In the genomic region with DNA sequence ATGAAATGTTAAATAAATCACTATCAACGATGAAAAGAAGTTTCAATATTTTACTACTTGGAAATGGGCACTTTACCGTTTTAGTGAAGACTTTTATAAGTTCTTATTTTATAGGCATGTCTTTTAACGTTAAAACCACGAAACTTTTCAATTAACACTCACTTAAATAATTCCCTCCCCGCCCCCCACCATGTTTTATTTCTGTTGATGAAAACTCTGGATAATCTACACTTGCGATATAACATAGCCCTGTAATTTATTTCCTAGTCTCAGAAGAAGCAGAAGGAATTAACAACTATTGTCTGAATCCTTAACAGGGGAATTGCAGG, we compare ENCODE assay signal across 10 cellular contexts. TPM values are rescaled to one million over a fixed set of nuclear protein-coding genes. Genes with fewer than 3 reads are reported as not detected.
DNase-seq lines count a peak whose midpoint lies in the region; ATAC-seq and TF ChIP-seq lines count a peak whose summit lies in the region.
"Had no signal": no experiment of that assay in that cellular context is flagged by ENCODE, and none has a peak within 500 bp of the region (broad histone marks: within the 10 kb centered on the region; RNA-seq: fewer than 3 reads in every experiment).

No MANE protein-coding gene starts in this region.

- H3K27ac Mint-ChIP-seq in activated naive CD4-positive, alpha-beta T cell treated with anti-CD3 and anti-CD28 coated beads, Interleukin-2, amount 10 ng/mL, durations not matched to agents 7 days and 5 days: no peak overlapping the region
- peak overlapping the region; percentile 91 for H3K27ac Mint-ChIP-seq in mesothelial cell of epicardium
- H3K27ac Mint-ChIP-seq: activated CD4-positive, alpha-beta T cell treated with anti-CD3 and anti-CD28 coated beads, Interleukin-2, amount 10 ng/mL, durations not matched to agents 24 days and 14 days had no signal

- peak overlapping the region in 1 of 2 donors; percentile 66 for H3K27ac ChIP-seq in tibial artery

- H3K36me3 Mint-ChIP-seq in activated naive CD4-positive, alpha-beta T cell treated with anti-CD3 and anti-CD28 coated beads, Interleukin-2, amount 10 ng/mL, durations not matched to agents 7 days and 5 days: peaks cover 19% of the 10 kb centered on the region
- peaks cover 13% of the 10 kb centered on the region for H3K36me3 Mint-ChIP-seq in mesothelial cell of epicardium

- peaks cover 3 to 6% (median 4%) of the 10 kb centered on the region in 3 donors for H3K36me3 ChIP-seq in tibial artery

- peaks cover 0 to 48% (median 5%) of the 10 kb centered on the region in 3 donors for H3K9me3 ChIP-seq in tibial artery

- H3K4me3 ChIP-seq in cardiac fibroblast (replicated peaks in 1 of 2; ENCODE audit: low read depth in 2 of 2, low read length in 2 of 2): peak overlapping the region; percentile 67 to 70
- H3K4me3 ChIP-seq in tibial artery: peak overlapping the region; percentile 52 to 55

- intact Hi-C loops in tibial artery (cut with DNase I; ENCODE audit: low total_unique reads): no loop called here

- H3K4me3 Mint-ChIP-seq in activated naive CD4-positive, alpha-beta T cell treated with anti-CD3 and anti-CD28 coated beads, Interleukin-2, amount 10 ng/mL, durations not matched to agents 7 days and 5 days: peak overlapping the region; percentile 83
- peak overlapping the region; percentile 96 for H3K4me3 Mint-ChIP-seq in mesothelial cell of epicardium

- peaks cover 12% of the 10 kb centered on the region for H3K4me1 Mint-ChIP-seq in activated naive CD4-positive, alpha-beta T cell treated with anti-CD3 and anti-CD28 coated beads, Interleukin-2, amount 10 ng/mL, durations not matched to agents 7 days and 5 days
- peaks cover 10% of the 10 kb centered on the region for H3K4me1 Mint-ChIP-seq in mesothelial cell of epicardium

- no peaks in the 10 kb centered on the region for H3K27me3 Mint-ChIP-seq in activated naive CD4-positive, alpha-beta T cell treated with anti-CD3 and anti-CD28 coated beads, Interleukin-2, amount 10 ng/mL, durations not matched to agents 7 days and 5 days
- H3K27me3 Mint-ChIP-seq in mesothelial cell of epicardium (ENCODE audit: low read depth): no peaks in the 10 kb centered on the region
- H3K27me3 Mint-ChIP-seq: activated CD4-positive, alpha-beta T cell treated with anti-CD3 and anti-CD28 coated beads, Interleukin-2, amount 10 ng/mL, durations not matched to agents 24 days and 14 days had no signal

- peaks cover 47% of the 10 kb centered on the region for H3K9me3 Mint-ChIP-seq in activated naive CD4-positive, alpha-beta T cell treated with anti-CD3 and anti-CD28 coated beads, Interleukin-2, amount 10 ng/mL, durations not matched to agents 7 days and 5 days
- H3K9me3 Mint-ChIP-seq in mesothelial cell of epicardium: peaks cover 30% of the 10 kb centered on the region

- TF ChIP-seq CTCF in cardiac fibroblast (IDR thresholded peaks at IDR 0.05; ENCODE audit: low read depth, low read length): no peak
- TF ChIP-seq CTCF in mesothelial cell of epicardium (IDR thresholded peaks at IDR 0.05; ENCODE audit: unreplicated experiment): no peak
- no peak for TF ChIP-seq CTCF in tibial artery (IDR thresholded peaks at IDR 0.05)

- CTCF ChIA-PET in activated naive CD4-positive, alpha-beta T cell treated with anti-CD3 and anti-CD28 coated beads, Interleukin-2, amount 10 ng/mL, durations not matched to agents 7 days and 5 days (lab: Charles Lee): no interaction called here

- DNase-seq in activated naive CD4-positive, alpha-beta T cell treated with anti-CD3 and anti-CD28 coated beads, Interleukin-2, amount 10 ng/mL, durations not matched to agents 7 days and 5 days: no peak
- no peak for DNase-seq in activated naive CD4-positive, alpha-beta T cell treated with Interleukin-2 at 50 U/mL for 16 hours
- DNase-seq in cardiac fibroblast (ENCODE audit: low read depth in 2 of 2): no peak
- DNase-seq in mesothelial cell of epicardium (ENCODE audit: low spot score in 2 of 2, unreplicated experiment in 2 of 2): no peak
- DNase-seq in tibial artery: no peak
- DNase-seq in activated gamma-delta T cell treated with Interleukin-2 at 50 U/mL for 16 hours: no peak
- DNase-seq: NCI-H1436 treated with DMSO at 0.1 percent for 48 hours had no signal

- ATAC-seq in HG02884 (IDR thresholded peaks at IDR 0.05; ENCODE audit: unreplicated experiment): no peak
- ATAC-seq in HG02840 (IDR thresholded peaks at IDR 0.05; ENCODE audit: low FRiP score, unreplicated experiment): no peak

- no peaks in the 10 kb centered on the region for H3K27me3 ChIP-seq in tibial artery

- H3K4me1 ChIP-seq in tibial artery: peaks cover 0 to 8% (median 0%) of the 10 kb centered on the region in 4 donors

RNA-seq across cellular contexts. Expression of gene ZNF285, which starts 0.3 kb away (rescaled TPM):
- total RNA-seq in mesothelial cell of epicardium: 9.8 to 11.6 TPM (median 11.2 TPM) in 3 replicates
- total RNA-seq: activated CD4-positive, alpha-beta T cell treated with anti-CD3 and anti-CD28 coated beads, Interleukin-2, amount 10 ng/mL, durations not matched to agents 24 days and 14 days had no signal

RNA-seq across cellular contexts. Expression of gene ZNF112, which starts 45.3 kb away (rescaled TPM):
- total RNA-seq in mesothelial cell of epicardium: 13.0 to 13.6 TPM (median 13.0 TPM) in 3 replicates
- total RNA-seq: activated CD4-positive, alpha-beta T cell treated with anti-CD3 and anti-CD28 coated beads, Interleukin-2, amount 10 ng/mL, durations not matched to agents 24 days and 14 days had no signal

RNA-seq across cellular contexts. Expression of gene ZNF229, which starts 46.5 kb away (rescaled TPM):
- total RNA-seq in mesothelial cell of epicardium: 5.4 to 7.0 TPM (median 6.0 TPM) in 3 replicates
- total RNA-seq: activated CD4-positive, alpha-beta T cell treated with anti-CD3 and anti-CD28 coated beads, Interleukin-2, amount 10 ng/mL, durations not matched to agents 24 days and 14 days had no signal
